Comparison of ENCODE assay signal across 25 cellular contexts in genomic region chr7:2047272-2047581, GRCh38.
DNase-seq lines count a peak whose midpoint lies in the region; ATAC-seq, FAIRE-seq and TF ChIP-seq lines count a peak whose summit lies in the region.
"Had no signal": no experiment of that assay in that cellular context is flagged by ENCODE, and none has a peak within 500 bp of the region (broad histone marks: within the 10 kb centered on the region; RNA-seq: fewer than 3 reads in every experiment).

No MANE protein-coding gene starts in this region.

- H3K27ac Mint-ChIP-seq in natural killer cell treated with Interleukin-12 subunit alpha and Interleukin-12 subunit beta and Interleukin-15 and Interleukin-18, amount 100 ng/mL, for 72 hours, result no peak overlapping the region
- no peak overlapping the region for H3K27ac Mint-ChIP-seq in natural killer cell
- H3K27ac Mint-ChIP-seq in nephron, result peak overlapping the region; percentile 66 to 71 (median 71)
- no peak overlapping the region for H3K27ac Mint-ChIP-seq in activated naive CD8-positive, alpha-beta T cell treated with anti-CD3 and anti-CD28 coated beads for 36 hours
- H3K27ac Mint-ChIP-seq: CD4-positive, alpha-beta T cell had no signal

- H3K4me1 Mint-ChIP-seq in natural killer cell treated with Interleukin-12 subunit alpha and Interleukin-12 subunit beta and Interleukin-15 and Interleukin-18, amount 100 ng/mL, for 72 hours (ENCODE audit: low read depth in 2 of 2), result peaks cover 19 to 35% of the 10 kb centered on the region in 2 donors
- H3K4me1 Mint-ChIP-seq in natural killer cell (peaks cover 56 to 59% of the 10 kb centered on the region in 2 donors), nephron (peaks cover 26% of the 10 kb centered on the region)
- H3K4me1 Mint-ChIP-seq in activated naive CD8-positive, alpha-beta T cell treated with anti-CD3 and anti-CD28 coated beads for 36 hours, result peaks cover 11% of the 10 kb centered on the region

- TF ChIP-seq CTCF in natural killer cell (IDR thresholded peaks at IDR 0.05) (no peak), nephron (IDR thresholded peaks at IDR 0.05; ENCODE audit: unreplicated experiment in 3 of 3) (no peak)

- no peaks in the 10 kb centered on the region for H3K9me3 Mint-ChIP-seq in natural killer cell treated with Interleukin-12 subunit alpha and Interleukin-12 subunit beta and Interleukin-15 and Interleukin-18, amount 100 ng/mL, for 72 hours
- H3K9me3 Mint-ChIP-seq in natural killer cell (no peaks in the 10 kb centered on the region), nephron (no peaks in the 10 kb centered on the region)
- no peaks in the 10 kb centered on the region for H3K9me3 Mint-ChIP-seq in activated naive CD8-positive, alpha-beta T cell treated with anti-CD3 and anti-CD28 coated beads for 36 hours
- H3K9me3 Mint-ChIP-seq: CD4-positive, alpha-beta T cell had no signal

- intact Hi-C loops in natural killer cell (cut with micrococcal nuclease), result no loop called here

- ATAC-seq in natural killer cell treated with Interleukin-12 subunit alpha and Interleukin-12 subunit beta and Interleukin-15 and Interleukin-18, amount 100 ng/mL, for 72 hours, result no peak
- ATAC-seq in natural killer cell (no peak), HG02763 (IDR thresholded peaks at IDR 0.05; ENCODE audit: unreplicated experiment) (no peak)
- ATAC-seq: K562 had no signal

- no peak overlapping the region for H3K4me3 Mint-ChIP-seq in natural killer cell treated with Interleukin-12 subunit alpha and Interleukin-12 subunit beta and Interleukin-15 and Interleukin-18, amount 100 ng/mL, for 72 hours
- H3K4me3 Mint-ChIP-seq in natural killer cell, result no peak overlapping the region
- peak overlapping the region in 1 of 3 experiments; percentile 26 for H3K4me3 Mint-ChIP-seq in nephron
- H3K4me3 Mint-ChIP-seq in activated naive CD8-positive, alpha-beta T cell treated with anti-CD3 and anti-CD28 coated beads for 36 hours, result no peak overlapping the region
- H3K4me3 Mint-ChIP-seq: CD4-positive, alpha-beta T cell; H9 had no signal

- FAIRE-seq in endometrium (lab: Jason Lieb, UNC), result peak; percentile 29
- FAIRE-seq: D721Med, GM18507, K562 had no signal

- peak; percentile 16 for DNase-seq in natural killer cell treated with Interleukin-12 subunit alpha and Interleukin-12 subunit beta and Interleukin-15 and Interleukin-18, amount 100 ng/mL, for 72 hours (ENCODE audit: low spot score)
- no peak for DNase-seq in natural killer cell
- no peak for DNase-seq in DMS53 (lab: John Stamatoyannopoulos, UW)
- no peak for DNase-seq in NCI-H187 treated with DMSO at 0.1 percent for 48 hours (lab: John Stamatoyannopoulos, UW)
- DNase-seq in activated naive CD8-positive, alpha-beta T cell treated with anti-CD3 and anti-CD28 coated beads for 36 hours, result no peak
- DNase-seq: 8988T; CD4-positive, alpha-beta T cell; GM23248; H9; Kasumi-1; MV-4-11; NCI-H1105 treated with DMSO at 0.1 percent for 48 hours; NCI-H146; NCI-H2029; NCI-H446; NCI-H524 treated with DMSO at 0.1 percent for 48 hours; NK-92 treated with Interleukin-12 subunit alpha and Interleukin-12 subunit beta, amount 100 ng/mL, for 24 hours; RPMI8226; SHP77 had no signal

- no peaks in the 10 kb centered on the region for H3K36me3 Mint-ChIP-seq in natural killer cell treated with Interleukin-12 subunit alpha and Interleukin-12 subunit beta and Interleukin-15 and Interleukin-18, amount 100 ng/mL, for 72 hours
- no peaks in the 10 kb centered on the region for H3K36me3 Mint-ChIP-seq in natural killer cell
- peaks cover 19% of the 10 kb centered on the region for H3K36me3 Mint-ChIP-seq in nephron (ENCODE audit: low read depth)
- peaks cover 8% of the 10 kb centered on the region for H3K36me3 Mint-ChIP-seq in activated naive CD8-positive, alpha-beta T cell treated with anti-CD3 and anti-CD28 coated beads for 36 hours

- H3K27me3 Mint-ChIP-seq in natural killer cell treated with Interleukin-12 subunit alpha and Interleukin-12 subunit beta and Interleukin-15 and Interleukin-18, amount 100 ng/mL, for 72 hours, result peaks cover under 1 to 17% of the 10 kb centered on the region in 2 donors
- H3K27me3 Mint-ChIP-seq in natural killer cell (ENCODE audit: low read depth in 2 of 2) (peaks cover under 1 to 14% of the 10 kb centered on the region in 2 donors), nephron (ENCODE audit: low read depth) (peaks cover 5% of the 10 kb centered on the region)
- H3K27me3 Mint-ChIP-seq in activated naive CD8-positive, alpha-beta T cell treated with anti-CD3 and anti-CD28 coated beads for 36 hours, result no peaks in the 10 kb centered on the region
- H3K27me3 Mint-ChIP-seq: CD4-positive, alpha-beta T cell had no signal

Comparison
In these comparisons a context has a peak if more than half of its experiments do, and no peak if none do; other contexts are left out.
1. H3K27ac Mint-ChIP-seq: peak in nephron (3 of 3); none in natural killer cell treated with Interleukin-12 subunit alpha and Interleukin-12 subunit beta and Interleukin-15 and Interleukin-18, amount 100 ng/mL, for 72 hours (0 of 2), natural killer cell (0 of 2) and activated naive CD8-positive, alpha-beta T cell treated with anti-CD3 and anti-CD28 coated beads for 36 hours (single experiment).